In the genomic region with DNA sequence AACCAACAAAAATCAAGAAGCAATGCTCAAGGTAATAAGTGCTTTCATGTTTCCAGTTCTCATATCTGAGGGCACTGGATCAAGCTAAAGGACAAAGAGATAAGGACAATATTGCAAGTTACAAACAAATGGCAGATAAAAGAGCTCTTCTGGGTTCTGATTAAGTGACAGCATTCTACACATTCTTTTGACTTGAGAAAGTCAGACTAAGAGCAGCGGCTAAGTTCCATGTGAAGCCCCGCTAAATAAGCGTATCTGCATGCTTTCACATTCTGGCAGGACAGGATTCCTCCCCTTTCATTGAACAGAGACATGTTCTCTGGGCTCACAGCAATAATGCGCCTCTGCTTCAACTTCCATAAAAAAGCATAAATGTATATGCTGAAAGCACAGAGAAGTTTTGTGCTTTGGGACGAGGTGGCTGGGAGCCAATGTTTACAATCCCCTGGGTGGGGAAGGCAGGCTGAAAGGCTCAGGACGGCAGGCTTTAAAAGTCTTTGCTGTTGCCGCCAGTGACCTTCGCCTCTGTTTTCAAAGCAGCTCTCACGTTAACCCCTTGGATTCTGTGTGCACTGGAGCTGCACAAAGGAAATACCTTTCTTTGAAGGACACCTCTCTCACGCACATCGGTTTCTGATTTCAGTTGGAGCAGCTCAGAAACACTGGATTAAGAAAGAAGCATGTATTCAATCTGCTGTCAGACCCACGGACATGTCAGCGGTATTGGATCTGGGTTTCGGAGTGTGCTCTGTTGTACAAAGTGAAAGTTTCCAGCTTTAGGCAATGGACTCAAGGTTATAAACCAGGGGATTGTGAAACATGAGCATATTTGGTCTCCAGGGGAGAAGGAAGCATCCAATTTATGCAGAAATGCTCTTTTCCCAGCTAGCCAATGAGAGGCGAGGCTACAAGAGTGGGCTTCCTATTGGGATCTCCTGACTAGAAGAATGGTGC, we compare ENCODE assay signal across 8 cellular contexts.
DNase-seq lines count a peak whose midpoint lies in the region; ATAC-seq and TF ChIP-seq lines count a peak whose summit lies in the region.

No MANE protein-coding gene starts in this region.

- no peak for ATAC-seq in activated CD4-positive, alpha-beta T cell treated with anti-CD3 and anti-CD28 coated beads for 36 hours
- no peak for ATAC-seq in HG03045 (IDR thresholded peaks at IDR 0.05; ENCODE audit: unreplicated experiment)

- no peak for DNase-seq in activated CD4-positive, alpha-beta T cell treated with anti-CD3 and anti-CD28 coated beads for 36 hours
- no peak for DNase-seq in activated CD4-positive, alpha-beta T cell treated with anti-CD3 and anti-CD28 coated beads for 1 hour
- DNase-seq in SK-MEL-5 (ENCODE audit: low read depth, low spot score) (peak; percentile 79), epidermal melanocyte (ENCODE audit: insufficient read length, low spot score) (peak; percentile 27), type B pancreatic cell (ENCODE audit: extremely low spot score, unreplicated experiment) (peak; percentile 75), GOT3 (lab: John Stamatoyannopoulos, UW) (no peak)

- H3K4me3 ChIP-seq in mononuclear cell (ENCODE audit: low read length) = peak overlapping the region; percentile 32

- peak overlapping the region; percentile 30 for H3K4me3 Mint-ChIP-seq in activated CD4-positive, alpha-beta T cell treated with anti-CD3 and anti-CD28 coated beads for 36 hours
- peak overlapping the region; percentile 91 for H3K4me3 Mint-ChIP-seq in type B pancreatic cell

- CTCF ChIA-PET in activated CD4-positive, alpha-beta T cell treated with anti-CD3 and anti-CD28 coated beads for 36 hours (lab: Charles Lee) = interaction anchor here (0.5 to 2.7 kb wide), 8 partner anchors 10 to 358 kb away, joined by 3 to 12 read pairs (median 4); no protein-coding TSS in a partner anchor

- no peak for TF ChIP-seq CTCF in type B pancreatic cell (conservative IDR thresholded peaks at IDR 0.05)

- H3K9me3 Mint-ChIP-seq in activated CD4-positive, alpha-beta T cell treated with anti-CD3 and anti-CD28 coated beads for 36 hours (ENCODE audit: low read depth) = peaks cover 4% of the 10 kb centered on the region
- H3K9me3 Mint-ChIP-seq in type B pancreatic cell = peaks cover 4% of the 10 kb centered on the region

- no peaks in the 10 kb centered on the region for H3K27me3 Mint-ChIP-seq in activated CD4-positive, alpha-beta T cell treated with anti-CD3 and anti-CD28 coated beads for 36 hours
- H3K27me3 Mint-ChIP-seq in type B pancreatic cell = no peaks in the 10 kb centered on the region

- intact Hi-C loops in activated CD4-positive, alpha-beta T cell treated with anti-CD3 and anti-CD28 coated beads for 36 hours (cut with DNase I, micrococcal nuclease) = no loop called here

- peaks cover 39% of the 10 kb centered on the region for H3K36me3 Mint-ChIP-seq in activated CD4-positive, alpha-beta T cell treated with anti-CD3 and anti-CD28 coated beads for 36 hours (ENCODE audit: low read depth)
- peaks cover 8% of the 10 kb centered on the region for H3K36me3 Mint-ChIP-seq in type B pancreatic cell

- peaks cover 13% of the 10 kb centered on the region for H3K4me1 ChIP-seq in mononuclear cell (ENCODE audit: insufficient read depth, low read length)

- H3K27ac Mint-ChIP-seq in activated CD4-positive, alpha-beta T cell treated with anti-CD3 and anti-CD28 coated beads for 36 hours = no peak overlapping the region
- peak overlapping the region; percentile 93 for H3K27ac Mint-ChIP-seq in type B pancreatic cell

- in situ Hi-C loops in SK-MEL-5 (cut with HindIII; ENCODE audit: low pct_unique_long_range_greater_than_20kb, low sequenced_read_pairs) = no loop called here

- no peaks in the 10 kb centered on the region for H3K9me3 ChIP-seq in mononuclear cell (ENCODE audit: low read depth, low read length)

- no peaks in the 10 kb centered on the region for H3K27me3 ChIP-seq in mononuclear cell (ENCODE audit: insufficient read depth, low read length)

- POLR2A ChIA-PET in activated CD4-positive, alpha-beta T cell treated with anti-CD3 and anti-CD28 coated beads for 36 hours (lab: Charles Lee) = interaction anchor here (0.6 to 0.8 kb wide), 2 partner anchors 14 to 31 kb away, joined by 3 to 6 read pairs; no protein-coding TSS in a partner anchor

- peaks cover 39% of the 10 kb centered on the region for H3K4me1 Mint-ChIP-seq in activated CD4-positive, alpha-beta T cell treated with anti-CD3 and anti-CD28 coated beads for 36 hours
- H3K4me1 Mint-ChIP-seq in type B pancreatic cell (ENCODE audit: unreplicated experiment) = peaks cover 61% of the 10 kb centered on the region

Comparison
In these comparisons a context has a peak if more than half of its experiments do, and no peak if none do; other contexts are left out.
1. DNase-seq: peak in SK-MEL-5 (single experiment), epidermal melanocyte (single experiment) and type B pancreatic cell (single experiment); none in activated CD4-positive, alpha-beta T cell treated with anti-CD3 and anti-CD28 coated beads for 36 hours (single experiment), activated CD4-positive, alpha-beta T cell treated with anti-CD3 and anti-CD28 coated beads for 1 hour (single experiment) and GOT3 (single experiment).